8 cellular contexts compared by ENCODE assay signal in the genomic region with DNA sequence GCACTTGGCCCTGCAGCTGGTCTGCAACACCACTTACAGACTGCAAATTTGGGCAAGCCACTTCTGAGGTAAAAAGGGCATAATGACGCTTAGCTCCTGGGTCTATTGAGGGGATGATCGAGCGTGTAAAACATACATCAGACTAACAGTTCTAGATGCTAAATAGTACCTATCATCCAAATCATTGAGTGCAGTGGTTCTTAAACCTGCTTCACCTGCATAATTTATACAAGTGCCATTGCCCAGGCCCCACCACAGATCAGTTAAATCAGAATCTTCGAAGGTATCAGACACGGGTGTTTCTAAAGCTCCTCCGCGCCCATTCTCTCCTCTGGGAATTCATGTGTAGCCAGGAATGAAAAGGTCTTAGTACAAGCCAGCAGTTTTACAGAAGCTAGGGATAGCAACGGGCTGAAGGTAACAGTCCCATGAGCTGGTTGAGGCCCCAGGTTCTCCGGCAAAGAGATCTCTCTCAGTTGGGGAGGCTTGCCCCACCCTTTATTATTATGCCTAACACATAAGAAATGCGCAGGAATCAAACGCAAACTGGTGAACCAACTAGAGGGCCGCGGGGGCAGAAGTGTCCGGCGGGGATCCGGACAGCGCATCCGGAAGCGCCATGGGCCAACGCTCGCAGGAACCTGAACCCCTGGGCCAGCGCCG. TPM values are rescaled to one million over a fixed set of nuclear protein-coding genes. Genes with fewer than 3 reads are reported as not detected.
DNase-seq lines count a peak whose midpoint lies in the region; ATAC-seq, FAIRE-seq and TF ChIP-seq lines count a peak whose summit lies in the region.

No MANE protein-coding gene starts in this region.

- H3K9ac ChIP-seq in GM12878 (ENCODE audit: control insufficient read depth, insufficient read depth, low read length): peak overlapping the region; percentile 95

- in situ Hi-C loops in GM12878 (cut with MboI): no loop called here

- POLR2A ChIA-PET in GM12878 (lab: Charles Lee): interaction anchor here (0.6 to 3.8 kb wide), 18 partner anchors 8 to 241 kb away, joined by 3 to 57 read pairs (median 4); a partner anchor contains a TSS

- DNase-seq in AG09309 (ENCODE audit: low read depth): no peak
- no peak for DNase-seq in GM12878 (ENCODE audit: low read depth, low spot score)
- no peak for DNase-seq in DMS 273 (lab: John Stamatoyannopoulos, UW; ENCODE audit: unreplicated experiment)
- DNase-seq in cortex of kidney (lab: John Stamatoyannopoulos, UW): no peak
- DNase-seq in hypothalamus (lab: John Stamatoyannopoulos, UW): no peak

- SMC1A ChIA-PET in GM12878 (lab: Charles Lee; ENCODE audit: uncharacterized antibody, unreplicated experiment): interaction anchor here (0.7 to 3.2 kb wide), 11 partner anchors 9 to 175 kb away, joined by 3 to 20 read pairs (median 6); a partner anchor contains a TSS

- TF ChIP-seq EP300 in GM12878 (IDR thresholded peaks at IDR 0.05; ENCODE audit: borderline replicate concordance in 1 of 2, control insufficient read depth in 1 of 2, low read depth in 2 of 2, low read length in 2 of 2): no peak

- H3K4me3 ChIP-seq in AG09309 (ENCODE audit: control insufficient read depth, low read depth, low read length) (peak overlapping the region; percentile 73), GM12878 (peak overlapping the region; percentile 97), mesodermal cell (ENCODE audit: extremely low read depth, insufficient read depth, low read length, poor library complexity, severe bottlenecking) (peak overlapping the region; percentile 69)

- H3K4me2 ChIP-seq in GM12878 (ENCODE audit: control insufficient read depth, insufficient read depth): peak overlapping the region; percentile 86

- H3K9me3 ChIP-seq in GM12878 (replicated peaks; ENCODE audit: control insufficient read depth, insufficient read depth, low read length) (no peaks in the 10 kb centered on the region), mesodermal cell (ENCODE audit: control insufficient read depth, low read length) (no peaks in the 10 kb centered on the region)

- RAD21 ChIA-PET in GM12878 (lab: Charles Lee; ENCODE audit: unreplicated experiment): interaction anchor here (1.0 to 2.2 kb wide), 8 partner anchors 10 to 205 kb away, joined by 3 to 9 read pairs (median 6); a partner anchor contains a TSS

- H3K27me3 ChIP-seq in GM12878 (replicated peaks in 1 of 2; ENCODE audit: control insufficient read depth in 2 of 2, insufficient read depth in 2 of 2, low read length in 1 of 2): no peaks in the 10 kb centered on the region

- CTCF ChIA-PET in GM12878 (lab: Yijun Ruan, JAX): interaction anchor here (0.6 to 1.7 kb wide), 9 partner anchors 9 to 599 kb away, joined by 3 to 7 read pairs (median 5); no protein-coding TSS in a partner anchor

- intact Hi-C loops in GM12878 (cut with micrococcal nuclease; ENCODE audit: unreplicated experiment): no loop called here

- TF ChIP-seq CTCF in AG09309 (IDR thresholded peaks at IDR 0.05; ENCODE audit: control insufficient read depth, insufficient read depth, low read depth, low read length, missing control alignments) (no peak), GM12878 (IDR thresholded peaks at IDR 0.05 in 2 of 3, conservative IDR thresholded peaks at IDR 0.05 in 1 of 3; ENCODE audit: control insufficient read depth in 2 of 3, extremely low read depth in 1 of 3, insufficient read depth in 1 of 3, low read depth in 3 of 3, low read length in 3 of 3) (no peak)

- H3K36me3 ChIP-seq in GM12878 (ENCODE audit: control insufficient read depth in 2 of 2, insufficient read depth in 2 of 2, low read length in 1 of 2) (peaks cover 0 to 14% of the 10 kb centered on the region in 2 experiments; a peak in 3 of 4 replicates), mesodermal cell (ENCODE audit: control insufficient read depth, insufficient read depth, low read length) (peaks cover 35% of the 10 kb centered on the region)

- H2AFZ ChIP-seq in GM12878 (ENCODE audit: control insufficient read depth, low read depth, low read length): peak overlapping the region; percentile 82

- FAIRE-seq in GM12878 (lab: Jason Lieb, UNC): no peak

- ATAC-seq in GM19328 (IDR thresholded peaks at IDR 0.05; ENCODE audit: unreplicated experiment) (peak; percentile 34), HG03432 (IDR thresholded peaks at IDR 0.05; ENCODE audit: unreplicated experiment) (peak; percentile 58), GM12878 (peak; percentile 72)

- H3K4me1 ChIP-seq in GM12878 (ENCODE audit: control insufficient read depth, insufficient read depth, low read length) (peaks cover 9% of the 10 kb centered on the region), mesodermal cell (ENCODE audit: control insufficient read depth, insufficient read depth, low read length, poor library complexity, severe bottlenecking) (peaks cover 17% of the 10 kb centered on the region)

- no peaks in the 10 kb centered on the region for H4K20me1 ChIP-seq in GM12878 (ENCODE audit: control insufficient read depth, insufficient read depth)

- no peak for TF ChIP-seq RAD21 in GM12878 (IDR thresholded peaks at IDR 0.05; ENCODE audit: insufficient read depth, low read depth, low read length)

- H3K27ac ChIP-seq in GM12878 (ENCODE audit: control insufficient read depth, insufficient read depth) (peak overlapping the region; percentile 89), mesodermal cell (ENCODE audit: low read depth, low read length, severe bottlenecking) (peak overlapping the region; percentile 81)

- BruUV-seq in GM12878 (replicated peaks; lab: Mats Ljungman, UMichigan): TSS peak; percentile 99

- 9% methylated on average over 23 of the region's 23 CpGs for WGBS in GM12878 (ENCODE audit: insufficient coverage, insufficient replicate concordance, low lambda C conversion rate, missing lambda C conversion rate)
- 6 to 14% methylated on average over 18 to 23 of the region's 23 CpGs for WGBS in mesodermal cell (ENCODE audit: insufficient coverage in 2 of 2), 2 experiments

- peaks cover 28% of the 10 kb centered on the region for H3K79me2 ChIP-seq in GM12878 (ENCODE audit: control insufficient read depth, insufficient read depth, low read length)

- TF ChIP-seq POLR2A in GM12878 (IDR thresholded peaks at IDR 0.05; ENCODE audit: low read depth, low read length): no peak

RNA-seq across cellular contexts. Expression of a gene that starts 0.7 kb away (rescaled TPM):
- 54.5 and 56.8 TPM in 2 replicates for total RNA-seq in GM12878 (2013; cell fraction: nucleolus; rRNA removed)
- total RNA-seq in GM12878 (2014; rRNA removed): 191 and 198 TPM in 2 replicates
- total RNA-seq in GM12878 (2014; rRNA removed; fragmentation: Illumina TruSeq; extraction: Trizol): 141 TPM in 2 replicates
- 89.7 and 101 TPM in 2 replicates for total RNA-seq in GM12878 (2021)
- 339 TPM for polyA plus RNA-seq in GM12878 (2011; ENCODE audit: low read depth)
- 264 and 409 TPM in 2 replicates for polyA plus RNA-seq in GM12878 (2011; rRNA removed)
- 465 and 580 TPM in 2 replicates for polyA plus RNA-seq in GM12878 (2011; cell fraction: cytosol; rRNA removed)
- 231 and 428 TPM in 2 replicates for polyA plus RNA-seq in GM12878 (2011; cell fraction: nucleus; rRNA removed)
- polyA plus RNA-seq in GM12878 (2012): 222 and 245 TPM in 2 replicates
- polyA plus RNA-seq in GM12878 (2014; fragmentation: Illumina TruSeq; extraction: Trizol): 145 and 196 TPM in 2 replicates
- polyA plus RNA-seq in GM12878 (2014; fragmentation: Nextera tagmentation; extraction: Ambion mirVana): 100 to 1,000 TPM; 354 to 368 TPM
- 219 and 235 TPM in 2 replicates for polyA plus RNA-seq in GM12878 (2014; rRNA removed)
- polyA plus RNA-seq in GM12878 (2016; fragmentation: Nextera tagmentation; extraction: Ambion mirVana): 100 to 1,000 TPM; 207 to 235 TPM
- polyA minus RNA-seq in GM12878 (2011; rRNA and poly(A)+ RNA removed): 149 and 194 TPM in 2 replicates
- 33.7 and 36.6 TPM in 2 replicates for polyA minus RNA-seq in GM12878 (2011; cell fraction: cytosol; rRNA and poly(A)+ RNA removed)
- 64.7 and 71.0 TPM in 2 replicates for polyA minus RNA-seq in GM12878 (2011; cell fraction: nucleus; rRNA and poly(A)+ RNA removed)
- polyA plus RNA-seq in mesodermal cell (2013, experiment 1 of 2): 178 TPM
- 144 TPM for polyA plus RNA-seq in mesodermal cell (2013, experiment 2 of 2)

RNA-seq across cellular contexts. Expression of a gene that starts 7.7 kb away (rescaled TPM):
- 3.0 and 4.0 TPM in 2 replicates for total RNA-seq in GM12878 (2013; cell fraction: nucleolus; rRNA removed)
- 2.7 and 3.3 TPM in 2 replicates for total RNA-seq in GM12878 (2014; rRNA removed)
- 1.3 and 1.7 TPM in 2 replicates for total RNA-seq in GM12878 (2014; rRNA removed; fragmentation: Illumina TruSeq; extraction: Trizol)
- total RNA-seq in GM12878 (2021): 2.5 and 3.8 TPM in 2 replicates
- 2.3 TPM for polyA plus RNA-seq in GM12878 (2011; ENCODE audit: low read depth)
- 0.68 and 1.6 TPM in 2 replicates for polyA plus RNA-seq in GM12878 (2011; rRNA removed)
- 2.1 and 2.2 TPM in 2 replicates for polyA plus RNA-seq in GM12878 (2011; cell fraction: cytosol; rRNA removed)
- 9.5 and 10.3 TPM in 2 replicates for polyA plus RNA-seq in GM12878 (2011; cell fraction: nucleus; rRNA removed)
- 2.6 and 3.0 TPM in 2 replicates for polyA plus RNA-seq in GM12878 (2012)
- polyA plus RNA-seq in GM12878 (2014; fragmentation: Illumina TruSeq; extraction: Trizol): 0.68 and 2.5 TPM in 2 replicates
- 1 to 10 TPM in 1 of 2 experiments, under 1 TPM in 1; 0.45 to 1.5 TPM for polyA plus RNA-seq in GM12878 (2014; fragmentation: Nextera tagmentation; extraction: Ambion mirVana)
- polyA plus RNA-seq in GM12878 (2014; rRNA removed): 4.1 and 4.7 TPM in 2 replicates
- 1 to 10 TPM; 3.9 to 4.4 TPM for polyA plus RNA-seq in GM12878 (2016; fragmentation: Nextera tagmentation; extraction: Ambion mirVana)
- 0.80 and 1.1 TPM in 2 replicates for polyA minus RNA-seq in GM12878 (2011; rRNA and poly(A)+ RNA removed)
- polyA minus RNA-seq in GM12878 (2011; cell fraction: cytosol; rRNA and poly(A)+ RNA removed): 0.62 TPM in 1 of 2 replicates, not detected in the other
- polyA minus RNA-seq in GM12878 (2011; cell fraction: nucleus; rRNA and poly(A)+ RNA removed): 1.2 and 2.1 TPM in 2 replicates
- polyA plus RNA-seq in mesodermal cell (2013, experiment 1 of 2): 17.4 TPM
- 12.8 TPM for polyA plus RNA-seq in mesodermal cell (2013, experiment 2 of 2)

RNA-seq across cellular contexts. Expression of a gene that starts 10.6 kb away (rescaled TPM):
- total RNA-seq in GM12878 (2013; cell fraction: nucleolus; rRNA removed): not detected in 2 replicates
- total RNA-seq in GM12878 (2014; rRNA removed): 17.7 and 19.3 TPM in 2 replicates
- 6.7 and 7.4 TPM in 2 replicates for total RNA-seq in GM12878 (2014; rRNA removed; fragmentation: Illumina TruSeq; extraction: Trizol)
- total RNA-seq in GM12878 (2021): 21.8 and 24.5 TPM in 2 replicates
- polyA plus RNA-seq in GM12878 (2011; ENCODE audit: low read depth): 48.6 TPM
- 1.4 and 3.8 TPM in 2 replicates for polyA plus RNA-seq in GM12878 (2011; rRNA removed)
- polyA plus RNA-seq in GM12878 (2011; cell fraction: cytosol; rRNA removed): 5.0 and 5.5 TPM in 2 replicates
- 7.6 TPM in 2 replicates for polyA plus RNA-seq in GM12878 (2011; cell fraction: nucleus; rRNA removed)
- polyA plus RNA-seq in GM12878 (2012): 49.1 and 56.1 TPM in 2 replicates
- polyA plus RNA-seq in GM12878 (2014; fragmentation: Illumina TruSeq; extraction: Trizol): 11.0 and 22.0 TPM in 2 replicates
- 10 to 100 TPM; 37.1 to 52.7 TPM for polyA plus RNA-seq in GM12878 (2014; fragmentation: Nextera tagmentation; extraction: Ambion mirVana)
- polyA plus RNA-seq in GM12878 (2014; rRNA removed): 31.3 and 38.3 TPM in 2 replicates
- polyA plus RNA-seq in GM12878 (2016; fragmentation: Nextera tagmentation; extraction: Ambion mirVana): 10 to 100 TPM; 23.8 to 28.0 TPM
- polyA minus RNA-seq in GM12878 (2011; rRNA and poly(A)+ RNA removed): 1.7 and 1.8 TPM in 2 replicates
- polyA minus RNA-seq in GM12878 (2011; cell fraction: cytosol; rRNA and poly(A)+ RNA removed): not detected in 2 replicates
- polyA minus RNA-seq in GM12878 (2011; cell fraction: nucleus; rRNA and poly(A)+ RNA removed): 0.60 TPM in 1 of 2 replicates, not detected in the other
- polyA plus RNA-seq in mesodermal cell (2013, experiment 1 of 2): 34.5 TPM
- 25.4 TPM for polyA plus RNA-seq in mesodermal cell (2013, experiment 2 of 2)

RNA-seq across cellular contexts. Expression of a gene that starts 17.0 kb away (rescaled TPM):
- total RNA-seq in GM12878 (2013; cell fraction: nucleolus; rRNA removed): 36.8 and 54.3 TPM in 2 replicates
- 26.1 and 27.5 TPM in 2 replicates for total RNA-seq in GM12878 (2014; rRNA removed)
- 19.1 and 22.3 TPM in 2 replicates for total RNA-seq in GM12878 (2014; rRNA removed; fragmentation: Illumina TruSeq; extraction: Trizol)
- total RNA-seq in GM12878 (2021): 31.5 and 34.3 TPM in 2 replicates
- 10.3 TPM for polyA plus RNA-seq in GM12878 (2011; ENCODE audit: low read depth)
- 44.9 and 56.1 TPM in 2 replicates for polyA plus RNA-seq in GM12878 (2011; rRNA removed)
- polyA plus RNA-seq in GM12878 (2011; cell fraction: cytosol; rRNA removed): 38.0 and 42.9 TPM in 2 replicates
- 32.5 and 38.3 TPM in 2 replicates for polyA plus RNA-seq in GM12878 (2011; cell fraction: nucleus; rRNA removed)
- polyA plus RNA-seq in GM12878 (2012): 19.6 and 22.3 TPM in 2 replicates
- 25.3 and 26.5 TPM in 2 replicates for polyA plus RNA-seq in GM12878 (2014; fragmentation: Illumina TruSeq; extraction: Trizol)
- polyA plus RNA-seq in GM12878 (2014; fragmentation: Nextera tagmentation; extraction: Ambion mirVana): 10 to 100 TPM; 12.7 to 15.9 TPM
- 33.7 and 34.6 TPM in 2 replicates for polyA plus RNA-seq in GM12878 (2014; rRNA removed)
- polyA plus RNA-seq in GM12878 (2016; fragmentation: Nextera tagmentation; extraction: Ambion mirVana): 10 to 100 TPM; 30.4 to 33.9 TPM
- polyA minus RNA-seq in GM12878 (2011; rRNA and poly(A)+ RNA removed): 43.2 and 57.7 TPM in 2 replicates
- polyA minus RNA-seq in GM12878 (2011; cell fraction: cytosol; rRNA and poly(A)+ RNA removed): 16.0 and 18.6 TPM in 2 replicates
- 15.0 and 24.5 TPM in 2 replicates for polyA minus RNA-seq in GM12878 (2011; cell fraction: nucleus; rRNA and poly(A)+ RNA removed)
- 38.7 TPM for polyA plus RNA-seq in mesodermal cell (2013, experiment 1 of 2)
- polyA plus RNA-seq in mesodermal cell (2013, experiment 2 of 2): 33.8 TPM

RNA-seq across cellular contexts. Expression of a gene that starts 17.5 kb away (rescaled TPM):
- total RNA-seq in GM12878 (2013; cell fraction: nucleolus; rRNA removed): 10.0 and 11.3 TPM in 2 replicates
- 148 and 159 TPM in 2 replicates for total RNA-seq in GM12878 (2014; rRNA removed)
- total RNA-seq in GM12878 (2014; rRNA removed; fragmentation: Illumina TruSeq; extraction: Trizol): 89.5 and 93.6 TPM in 2 replicates
- total RNA-seq in GM12878 (2021): 135 and 141 TPM in 2 replicates
- polyA plus RNA-seq in GM12878 (2011; ENCODE audit: low read depth): 198 TPM
- 266 and 269 TPM in 2 replicates for polyA plus RNA-seq in GM12878 (2011; rRNA removed)
- polyA plus RNA-seq in GM12878 (2011; cell fraction: cytosol; rRNA removed): 215 and 276 TPM in 2 replicates
- polyA plus RNA-seq in GM12878 (2011; cell fraction: nucleus; rRNA removed): 114 and 161 TPM in 2 replicates
- 106 and 136 TPM in 2 replicates for polyA plus RNA-seq in GM12878 (2012)
- 266 and 296 TPM in 2 replicates for polyA plus RNA-seq in GM12878 (2014; fragmentation: Illumina TruSeq; extraction: Trizol)
- polyA plus RNA-seq in GM12878 (2014; fragmentation: Nextera tagmentation; extraction: Ambion mirVana): 100 to 1,000 TPM; 544 to 744 TPM
- 184 and 193 TPM in 2 replicates for polyA plus RNA-seq in GM12878 (2014; rRNA removed)
- polyA plus RNA-seq in GM12878 (2016; fragmentation: Nextera tagmentation; extraction: Ambion mirVana): 100 to 1,000 TPM; 210 to 223 TPM
- 72.3 and 75.0 TPM in 2 replicates for polyA minus RNA-seq in GM12878 (2011; rRNA and poly(A)+ RNA removed)
- 9.9 and 19.6 TPM in 2 replicates for polyA minus RNA-seq in GM12878 (2011; cell fraction: cytosol; rRNA and poly(A)+ RNA removed)
- polyA minus RNA-seq in GM12878 (2011; cell fraction: nucleus; rRNA and poly(A)+ RNA removed): 19.1 and 20.6 TPM in 2 replicates
- polyA plus RNA-seq in mesodermal cell (2013, experiment 1 of 2): 30.9 TPM
- 23.9 TPM for polyA plus RNA-seq in mesodermal cell (2013, experiment 2 of 2)
